ENCODE assay signal across 24 cellular contexts in the genomic region with DNA sequence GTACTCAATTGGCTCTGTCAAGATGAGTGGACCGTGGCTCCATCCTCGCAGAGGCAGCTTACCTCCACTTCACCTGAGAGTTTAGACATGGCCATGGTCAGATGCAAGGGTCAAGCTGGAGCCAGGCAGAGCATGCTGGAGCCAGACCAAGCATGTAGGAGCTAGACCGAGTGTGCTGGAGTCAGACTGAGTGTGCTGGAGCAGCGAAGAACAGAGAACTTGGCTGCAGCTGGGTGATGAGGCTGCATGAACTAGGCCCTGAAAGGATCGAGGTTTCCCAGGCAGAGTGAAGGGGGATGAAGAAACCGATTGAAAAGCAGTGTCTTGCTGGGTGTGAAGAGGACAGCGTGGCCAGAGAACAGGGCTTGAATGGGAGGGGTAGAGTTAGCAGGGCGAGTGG.
"Had no signal": no experiment of that assay in that cellular context is flagged by ENCODE, and none has a peak within 500 bp of the region (broad histone marks: within the 10 kb centered on the region; RNA-seq: fewer than 3 reads in every experiment).

No MANE protein-coding gene starts in this region.

- H3K36me3 ChIP-seq: colonic mucosa, lower lobe of right lung, transverse colon had no signal

- H3K4me3 ChIP-seq: colonic mucosa, heart left ventricle, lower lobe of right lung, smooth muscle cell, testis, transverse colon had no signal

- H3K27me3 Mint-ChIP-seq: activated CD4-positive, alpha-beta T cell treated with anti-CD3 and anti-CD28 coated beads for 36 hours; naive thymus-derived CD8-positive, alpha-beta T cell had no signal

- H3K4me2 ChIP-seq: smooth muscle cell had no signal

- H3K27ac ChIP-seq: colonic mucosa, heart left ventricle, lower lobe of right lung, testis, transverse colon had no signal

- H3K27me3 ChIP-seq: colonic mucosa, heart left ventricle, testis, transverse colon had no signal

- H3K4me1 ChIP-seq: colonic mucosa, lower lobe of right lung, testis had no signal

- H3K4me3 Mint-ChIP-seq: activated CD4-positive, alpha-beta T cell treated with anti-CD3 and anti-CD28 coated beads for 36 hours; naive thymus-derived CD8-positive, alpha-beta T cell had no signal

- DNase-seq: activated CD4-positive, alpha-beta T cell treated with anti-CD3 and anti-CD28 coated beads for 36 hours; activated CD4-positive, alpha-beta T cell treated with anti-CD3 and anti-CD28 coated beads, Interleukin-2, amount 50 U/mL, for 4 hours; activated CD4-positive, CD25-positive, alpha-beta regulatory T cell; activated CD8-positive, alpha-beta memory T cell treated with anti-CD3 and anti-CD28 coated beads, Interleukin-2, amount 50 U/mL, for 4 hours; activated gamma-delta T cell treated with Interleukin-2 at 50 U/mL for 16 hours; activated naive CD4-positive, alpha-beta T cell treated with anti-CD3 and anti-CD28 coated beads, Interleukin-2, amount 50 U/mL, for 16 hours; activated T-cell treated with anti-CD3 and anti-CD28 coated beads, Interleukin-2, amount 50 U/mL, for 1 hour; colonic mucosa; foreskin fibroblast; hypothalamus; kidney glomerular epithelial cell; lower lobe of right lung; mesenchymal stem cell; naive thymus-derived CD8-positive, alpha-beta T cell; retina; stimulated activated CD4-positive, alpha-beta T cell treated with anti-CD3 and anti-CD28 coated beads, Interleukin-15, amount 100 ng/mL, for 24 hours; stimulated activated CD4-positive, alpha-beta T cell treated with anti-CD3 and anti-CD28 coated beads, Interleukin-2, amount 100 ng/mL, for 24 hours; stimulated activated naive CD4-positive, alpha-beta T cell; testis; transverse colon had no signal

- H3K36me3 Mint-ChIP-seq: naive thymus-derived CD8-positive, alpha-beta T cell had no signal

- H3K9me3 ChIP-seq: colonic mucosa, heart left ventricle, lower lobe of right lung, testis, transverse colon had no signal

- H3K9me3 Mint-ChIP-seq: naive thymus-derived CD8-positive, alpha-beta T cell had no signal

- ATAC-seq: activated CD4-positive, alpha-beta T cell treated with anti-CD3 and anti-CD28 coated beads for 36 hours; heart left ventricle; left lobe of liver; lower lobe of right lung; naive thymus-derived CD8-positive, alpha-beta T cell had no signal

- H3K27ac Mint-ChIP-seq: activated CD4-positive, alpha-beta T cell treated with anti-CD3 and anti-CD28 coated beads for 36 hours; progenitor cell of endocrine pancreas had no signal
